ENCODE assay signal across 14 cellular contexts in genomic region chr3:10352146-10352911, GRCh38. TPM values are rescaled to one million over a fixed set of nuclear protein-coding genes. Genes with fewer than 3 reads are reported as not detected.
DNase-seq lines count a peak whose midpoint lies in the region; ATAC-seq, FAIRE-seq and TF ChIP-seq lines count a peak whose summit lies in the region.
"Had no signal": no experiment of that assay in that cellular context is flagged by ENCODE, and none has a peak within 500 bp of the region (broad histone marks: within the 10 kb centered on the region; RNA-seq: fewer than 3 reads in every experiment).

No MANE protein-coding gene starts in this region.

- H3K27me3 ChIP-seq in ACC112 (ENCODE audit: insufficient read depth, low read length) (no peaks in the 10 kb centered on the region), bronchial epithelial cell (ENCODE audit: control insufficient read depth, insufficient read depth, low read length) (no peaks in the 10 kb centered on the region)

- H2AFZ ChIP-seq in ACC112 (ENCODE audit: low read length, unreplicated experiment): no peak overlapping the region

- TF ChIP-seq CTCF in bronchial epithelial cell (IDR thresholded peaks at IDR 0.05; ENCODE audit: insufficient read depth, low read length, severe bottlenecking): no peak

- ATAC-seq in GM18868 (IDR thresholded peaks at IDR 0.05; ENCODE audit: unreplicated experiment): no peak

- H3K4me1 ChIP-seq in ACC112 (ENCODE audit: control insufficient read depth, insufficient read depth, low read length, unreplicated experiment): peaks cover 35% of the 10 kb centered on the region
- H3K4me1 ChIP-seq: sigmoid colon had no signal

- H3K27ac ChIP-seq in ACC112 (ENCODE audit: low read depth, low read length): peak overlapping the region; percentile 64; the same call in 1 of the 2 replicates
- H3K27ac ChIP-seq: sigmoid colon had no signal

- no peaks in the 10 kb centered on the region for H3K36me3 ChIP-seq in ACC112 (ENCODE audit: insufficient read depth, low read length)
- H3K36me3 ChIP-seq in bronchial epithelial cell (ENCODE audit: control insufficient read depth, insufficient read depth, low read length): no peaks in the 10 kb centered on the region
- H3K36me3 ChIP-seq: sigmoid colon had no signal

- H3K4me3 ChIP-seq in ACC112 (ENCODE audit: low read depth, low read length): no peak overlapping the region
- H3K4me3 ChIP-seq in bronchial epithelial cell (ENCODE audit: low read depth, low read length): no peak overlapping the region
- H3K4me3 ChIP-seq: sigmoid colon had no signal

- no peaks in the 10 kb centered on the region for H3K79me2 ChIP-seq in ACC112 (ENCODE audit: control insufficient read depth, insufficient read depth, low read length, unreplicated experiment)

- DNase-seq in HTR-8/SVneo (ENCODE audit: insufficient read length, low spot score) (peak; percentile 48), bronchial epithelial cell (ENCODE audit: low read depth) (peak; percentile 30), left kidney (ENCODE audit: low read depth, low spot score) (peak; percentile 40), iPS-NIHi7 (ENCODE audit: extremely low spot score) (no peak), NCI-H82 (lab: John Stamatoyannopoulos, UW) (no peak)
- DNase-seq in NK-92 treated with Interleukin-12 subunit alpha and Interleukin-12 subunit beta, amount 100 ng/mL, for 24 hours (lab: John Stamatoyannopoulos, UW): no peak
- DNase-seq: activated naive CD8-positive, alpha-beta T cell treated with anti-CD3 and anti-CD28 coated beads, Interleukin-2, amount 10 ng/mL, durations not matched to agents 7 days and 5 days; AML-193; effector CD8-positive, alpha-beta T cell; NCI-H146; sigmoid colon; T-helper 9 cell had no signal

- FAIRE-seq in HTR-8/SVneo (lab: Jason Lieb, UNC) (no peak), bronchial epithelial cell (lab: Jason Lieb, UNC) (no peak)

RNA-seq across cellular contexts. Expression of gene SEC13, which starts 31.4 kb away (rescaled TPM):
- 177 and 188 TPM in 2 replicates for total RNA-seq in bronchial epithelial cell

RNA-seq across cellular contexts. Expression of gene GHRL, which starts 59.6 kb away (rescaled TPM):
- total RNA-seq in bronchial epithelial cell: 0.13 TPM in 1 of 2 replicates, not detected in the other

Comparison
In these comparisons a context has a peak if more than half of its experiments do, and no peak if none do; other contexts are left out.
1. DNase-seq: peak in HTR-8/SVneo (single experiment), bronchial epithelial cell (single experiment) and left kidney (single experiment); none in iPS-NIHi7 (single experiment), NCI-H82 (single experiment) and NK-92 treated with Interleukin-12 subunit alpha and Interleukin-12 subunit beta, amount 100 ng/mL, for 24 hours (single experiment).